In genomic region chr1:33234131-33234530, GRCh38 we compare ENCODE assay signal across 15 cellular contexts.
"Had no signal": no experiment of that assay in that cellular context is flagged by ENCODE, and none has a peak within 500 bp of the region (broad histone marks: within the 10 kb centered on the region; RNA-seq: fewer than 3 reads in every experiment).

No MANE protein-coding gene starts in this region.

- H3K4me3 ChIP-seq: body of pancreas, coronary artery, lower lobe of right lung, right atrium auricular region, transverse colon had no signal

- H3K9me3 ChIP-seq: body of pancreas, lower lobe of right lung, right atrium auricular region, transverse colon had no signal

- H3K4me1 ChIP-seq: body of pancreas, transverse colon had no signal

- ATAC-seq: activated CD4-positive, alpha-beta T cell treated with anti-CD3 and anti-CD28 coated beads for 36 hours; activated CD8-positive, alpha-beta T cell treated with anti-CD3 and anti-CD28 coated beads for 36 hours; body of pancreas; stimulated activated naive CD8-positive, alpha-beta T cell treated with anti-CD3 and anti-CD28 coated beads, Interleukin-15, Interleukin-2, amounts not matched to agents 100 U/mL and 50 U/mL, for 24 hours; T-helper 17 cell had no signal

- H3K27ac ChIP-seq: body of pancreas, coronary artery, lower lobe of right lung, right atrium auricular region, transverse colon had no signal

- H3K36me3 ChIP-seq: lower lobe of right lung, right atrium auricular region, transverse colon had no signal

- H3K27me3 ChIP-seq: body of pancreas, right atrium auricular region, transverse colon had no signal

- DNase-seq: activated CD4-positive, alpha-beta T cell treated with anti-CD3 and anti-CD28 coated beads for 36 hours; activated CD8-positive, alpha-beta memory T cell treated with anti-CD3 and anti-CD28 coated beads, Interleukin-2, amount 50 U/mL, for 4 hours; activated CD8-positive, alpha-beta T cell treated with anti-CD3 and anti-CD28 coated beads for 36 hours; activated gamma-delta T cell treated with Interleukin-2 at 50 U/mL for 16 hours; amygdala; body of pancreas; effector CD4-positive, alpha-beta T cell; foreskin melanocyte; lower lobe of right lung; small intestine; stimulated activated naive CD8-positive, alpha-beta T cell treated with anti-CD3 and anti-CD28 coated beads, Interleukin-15, Interleukin-2, amounts not matched to agents 100 U/mL and 50 U/mL, for 24 hours; T-helper 17 cell; transverse colon had no signal
